1 cellular context compared by ENCODE assay signal in the genomic region with DNA sequence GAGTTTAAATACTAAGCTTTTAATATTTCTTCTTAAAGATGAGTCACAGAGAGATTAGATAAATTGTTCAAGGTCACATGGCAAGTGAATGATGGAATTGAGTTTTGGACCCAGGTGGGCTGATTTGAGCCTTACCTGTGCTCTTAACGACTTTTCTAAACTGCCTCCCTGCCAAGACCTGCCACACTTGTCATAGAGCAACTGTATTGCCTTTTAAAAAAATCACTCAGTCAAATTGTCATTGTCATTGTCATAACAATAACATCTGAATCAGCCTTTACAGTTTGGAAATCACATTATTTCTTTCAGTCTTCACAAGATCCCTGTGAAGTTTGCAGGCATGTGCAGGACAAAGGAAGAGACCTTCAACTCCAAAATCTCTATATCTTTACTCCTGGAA.
TF ChIP-seq lines count a peak whose summit lies in the region.

No MANE protein-coding gene starts in this region.

TF ChIP-seq in A549, 52 proteins besides CTCF, POLR2A, EP300 and RAD21:
- TF ChIP-seq FOSL2 (IDR thresholded peaks at IDR 0.05), result no peak
- TF ChIP-seq FOSL2 (CRISPR knock-in tag; IDR thresholded peaks at IDR 0.05), result peak; percentile 21; the same call in 1 of the 2 replicates
- TF ChIP-seq MAZ (IDR thresholded peaks at IDR 0.05; ENCODE audit: borderline replicate concordance, low read depth, low read length), result no peak
